4 cellular contexts compared by ENCODE assay signal in genomic region chr3:54116129-54116528, GRCh38. TPM values are rescaled to one million over a fixed set of nuclear protein-coding genes. Genes with fewer than 3 reads are reported as not detected.
"Had no signal": no experiment of that assay in that cellular context is flagged by ENCODE, and none has a peak within 500 bp of the region (broad histone marks: within the 10 kb centered on the region; RNA-seq: fewer than 3 reads in every experiment).

No MANE protein-coding gene starts in this region.

RNA-seq across cellular contexts. Expression of gene CACNA2D3, which starts 6.2 kb away (rescaled TPM):
- total RNA-seq: naive thymus-derived CD8-positive, alpha-beta T cell; natural killer cell treated with Interleukin-12 subunit alpha and Interleukin-12 subunit beta and Interleukin-15 and Interleukin-18, amount 100 ng/mL, for 72 hours; pulmonary artery endothelial cell had no signal
- polyA plus RNA-seq: naive thymus-derived CD4-positive, alpha-beta T cell; naive thymus-derived CD8-positive, alpha-beta T cell had no signal
